In genomic region chr19:3192684-3193083, GRCh38 we compare ENCODE assay signal across 19 cellular contexts. TPM values are rescaled to one million over a fixed set of nuclear protein-coding genes. Genes with fewer than 3 reads are reported as not detected.
DNase-seq lines count a peak whose midpoint lies in the region; ATAC-seq and TF ChIP-seq lines count a peak whose summit lies in the region.
"Had no signal": no experiment of that assay in that cellular context is flagged by ENCODE, and none has a peak within 500 bp of the region (broad histone marks: within the 10 kb centered on the region; RNA-seq: fewer than 3 reads in every experiment).

No MANE protein-coding gene starts in this region.

- H3K4me1 ChIP-seq in BLaER1 = peaks cover 68% of the 10 kb centered on the region
- H3K4me1 ChIP-seq in SJSA1 (replicated peaks) = peaks cover 65% of the 10 kb centered on the region
- peaks cover 0 to 14% (median 7%) of the 10 kb centered on the region in 3 donors for H3K4me1 ChIP-seq in gastroesophageal sphincter
- H3K4me1 ChIP-seq in vagina = peaks cover 13% of the 10 kb centered on the region
- H3K4me1 ChIP-seq: Caco-2 had no signal

- no peak overlapping the region for H3K4me3 Mint-ChIP-seq in CD14-positive monocyte
- H3K4me3 Mint-ChIP-seq: CD4-positive, alpha-beta memory T cell had no signal

- no CpG with 5 or more reads among the region's 14 CpGs for WGBS in gastroesophageal sphincter (ENCODE audit: low coverage in 1 of 2), 2 donors

- peaks cover 0 to 2% (median 0%) of the 10 kb centered on the region in 3 donors for H3K27me3 Mint-ChIP-seq in CD14-positive monocyte (ENCODE audit: low read depth in 3 of 3)
- H3K27me3 Mint-ChIP-seq: CD4-positive, alpha-beta memory T cell had no signal

- H3K9me3 Mint-ChIP-seq in CD14-positive monocyte = no peaks in the 10 kb centered on the region
- H3K9me3 Mint-ChIP-seq: CD4-positive, alpha-beta memory T cell had no signal

- H3K4me2 ChIP-seq in BLaER1 = peak overlapping the region; percentile 7; the same call in 1 of the 2 replicates
- H3K4me2 ChIP-seq: A549 had no signal

- H3K4me3 ChIP-seq in BLaER1 (no peak overlapping the region), SJSA1 (no peak overlapping the region), gastroesophageal sphincter (no peak overlapping the region), vagina (no peak overlapping the region)
- H3K4me3 ChIP-seq: A549 had no signal

- H3K27ac ChIP-seq in BLaER1 (peak overlapping the region; percentile 18; the same call in 1 of the 2 replicates), SJSA1 (peak overlapping the region; percentile 89; the same call in 1 of the 2 replicates), gastroesophageal sphincter (no peak overlapping the region), vagina (no peak overlapping the region)
- H3K27ac ChIP-seq: A549 had no signal

- peak; percentile 13 for DNase-seq in CD14-positive monocyte (ENCODE audit: low spot score)
- no peak for DNase-seq in SJSA1 (ENCODE audit: low read depth in 1 of 2, low spot score in 2 of 2)
- DNase-seq in vagina (ENCODE audit: extremely low spot score in 2 of 2) = no peak
- DNase-seq in NCI-H345 (lab: John Stamatoyannopoulos, UW) = no peak
- no peak for DNase-seq in C1 segment of cervical spinal cord (lab: John Stamatoyannopoulos, UW)
- DNase-seq: 8988T; ACHN; AML-193; BE2C; Caco-2; CD4-positive, alpha-beta memory T cell; DMS153; DND-41; H7; HCEC 1CT had no signal

- peaks cover 84% of the 10 kb centered on the region for H3K36me3 ChIP-seq in BLaER1
- peaks cover 89% of the 10 kb centered on the region for H3K36me3 ChIP-seq in SJSA1
- H3K36me3 ChIP-seq in gastroesophageal sphincter = peaks cover 0 to 67% of the 10 kb centered on the region in 2 donors
- peaks cover 0 to 10% of the 10 kb centered on the region in 2 donors for H3K36me3 ChIP-seq in vagina

- H3K36me3 Mint-ChIP-seq in CD14-positive monocyte = peaks cover 26 to 53% of the 10 kb centered on the region in 2 donors

- peaks cover 96% of the 10 kb centered on the region for H4K20me1 ChIP-seq in BLaER1

- TF ChIP-seq EP300 in gastroesophageal sphincter (IDR thresholded peaks at IDR 0.05) = no peak

- ATAC-seq in gastroesophageal sphincter = peak; percentile 5

- no peak for TF ChIP-seq POLR2A in gastroesophageal sphincter (IDR thresholded peaks at IDR 0.05)
- TF ChIP-seq POLR2A in vagina (IDR thresholded peaks at IDR 0.05) = no peak

- intact Hi-C loops in CD14-positive monocyte (cut with micrococcal nuclease) = no loop called here
- intact Hi-C loops in vagina (cut with DNase I) = no loop called here

- H3K9me3 ChIP-seq in BLaER1 = no peaks in the 10 kb centered on the region
- no peaks in the 10 kb centered on the region for H3K9me3 ChIP-seq in SJSA1 (replicated peaks)
- no peaks in the 10 kb centered on the region for H3K9me3 ChIP-seq in gastroesophageal sphincter
- no peaks in the 10 kb centered on the region for H3K9me3 ChIP-seq in vagina
- H3K9me3 ChIP-seq: A549, BE2C, Caco-2 had no signal

- H3K27ac Mint-ChIP-seq in CD14-positive monocyte = no peak overlapping the region
- H3K27ac Mint-ChIP-seq: CD4-positive, alpha-beta memory T cell had no signal

- peaks cover 38% of the 10 kb centered on the region for H3K4me1 Mint-ChIP-seq in CD14-positive monocyte

- no peaks in the 10 kb centered on the region for H3K27me3 ChIP-seq in BLaER1
- no peaks in the 10 kb centered on the region for H3K27me3 ChIP-seq in SJSA1 (replicated peaks)
- no peaks in the 10 kb centered on the region for H3K27me3 ChIP-seq in gastroesophageal sphincter
- no peaks in the 10 kb centered on the region for H3K27me3 ChIP-seq in vagina
- H3K27me3 ChIP-seq: BE2C had no signal

- H3K9ac ChIP-seq in BLaER1 = no peak overlapping the region

- TF ChIP-seq CTCF in CD14-positive monocyte (IDR thresholded peaks at IDR 0.05) (no peak), gastroesophageal sphincter (IDR thresholded peaks at IDR 0.05) (no peak), vagina (IDR thresholded peaks at IDR 0.05) (no peak)

RNA-seq across cellular contexts. Expression of gene NCLN, which starts 7.0 kb away (rescaled TPM):
- polyA plus RNA-seq in CD14-positive monocyte = 10 to 100 TPM; 28.6 to 34.5 TPM
- total RNA-seq in SJSA1 (2014; rRNA removed; shearing (Covaris generic)) = 143 and 148 TPM in 2 replicates
- total RNA-seq in gastroesophageal sphincter (10 to 100 TPM; 18.0 to 42.3 (median 29.2) TPM), vagina (34.9 TPM)

RNA-seq across cellular contexts. Expression of gene S1PR4, which starts 14.1 kb away (rescaled TPM):
- 100 to 1,000 TPM; 105 to 131 TPM for polyA plus RNA-seq in CD14-positive monocyte
- total RNA-seq in SJSA1 (2014; rRNA removed; shearing (Covaris generic)) = not detected in 2 replicates
- 1 to 10 TPM in 2 of 4 donors, under 1 TPM in 2; 0.20 to 1.9 (median 1.1) TPM for total RNA-seq in gastroesophageal sphincter
- not detected for total RNA-seq in vagina
- total RNA-seq: Caco-2, H1, H7 had no signal
- polyA plus RNA-seq: H1 had no signal

RNA-seq across cellular contexts. Expression of gene CELF5, which starts 31.8 kb away (rescaled TPM):
- not detected for polyA plus RNA-seq in CD14-positive monocyte
- total RNA-seq in SJSA1 (2014; rRNA removed; shearing (Covaris generic)) = 2.2 TPM in 1 of 2 replicates, not detected in the other
- total RNA-seq in gastroesophageal sphincter (not detected), vagina (not detected)

RNA-seq across cellular contexts. Expression of gene GNA15, which starts 56.9 kb away (rescaled TPM):
- polyA plus RNA-seq in CD14-positive monocyte = 10 to 100 TPM; 38.7 to 41.3 TPM
- total RNA-seq in SJSA1 (2014; rRNA removed; shearing (Covaris generic)) = 0.05 TPM in 1 of 2 replicates, not detected in the other
- total RNA-seq in gastroesophageal sphincter = 1 to 10 TPM; 1.2 to 9.3 (median 5.7) TPM
- 28.2 TPM for total RNA-seq in vagina
- total RNA-seq: Caco-2, H7 had no signal

Comparison
In these comparisons a context has a peak if more than half of its experiments do, and no peak if none do; other contexts are left out.
1. H3K27ac ChIP-seq: peak in BLaER1 (single experiment) and SJSA1 (single experiment); none in gastroesophageal sphincter (0 of 4) and vagina (single experiment).